Comparison of ENCODE assay signal across 11 cellular contexts in the genomic region with DNA sequence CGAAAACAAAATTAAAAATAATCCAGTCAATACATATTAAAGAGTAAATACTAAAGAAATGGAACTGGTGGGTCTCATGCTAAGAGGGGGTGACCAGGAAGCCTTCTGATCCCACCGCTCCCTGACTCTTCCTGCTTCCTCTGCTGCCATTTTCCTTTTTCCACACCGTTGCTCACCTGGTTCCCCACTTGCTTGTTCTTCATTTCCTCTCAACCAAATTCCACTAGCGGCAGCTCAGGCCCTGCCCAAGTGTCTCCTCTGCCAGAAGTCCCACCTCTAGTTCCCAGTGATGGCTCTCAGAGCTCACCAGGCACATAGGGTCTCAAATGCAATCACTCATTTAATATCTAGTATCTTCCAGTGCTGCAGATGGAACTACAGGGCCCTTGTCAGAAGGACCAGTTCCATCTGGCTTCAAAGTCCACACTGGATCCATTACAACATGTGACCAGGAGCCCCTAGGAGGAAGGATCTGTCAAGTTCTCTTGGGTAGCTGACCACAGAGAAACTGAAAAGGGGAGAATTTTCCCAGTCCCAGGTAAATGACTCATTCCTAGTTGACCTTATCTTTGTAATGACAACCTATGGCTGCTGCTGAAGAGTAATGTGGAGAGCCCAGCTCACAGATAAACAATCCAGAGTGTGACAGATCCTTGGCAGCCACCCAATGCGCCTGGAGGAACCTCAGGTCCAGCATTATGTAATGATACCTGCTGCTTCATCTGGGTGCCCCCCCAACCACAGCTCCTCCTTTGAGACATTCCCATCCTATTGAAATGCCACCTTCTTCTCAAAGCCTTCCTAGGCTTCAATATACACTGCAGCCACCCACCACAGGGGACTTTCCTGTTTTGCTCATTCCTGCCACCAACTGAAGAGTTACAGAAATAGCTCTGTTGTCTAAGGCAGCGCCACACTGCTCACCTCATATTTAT. TPM values are rescaled to one million over a fixed set of nuclear protein-coding genes. Genes with fewer than 3 reads are reported as not detected.
DNase-seq lines count a peak whose midpoint lies in the region; ATAC-seq and TF ChIP-seq lines count a peak whose summit lies in the region.
"Had no signal": no experiment of that assay in that cellular context is flagged by ENCODE, and none has a peak within 500 bp of the region (broad histone marks: within the 10 kb centered on the region; RNA-seq: fewer than 3 reads in every experiment).

No MANE protein-coding gene starts in this region.

- POLR2A ChIA-PET in PC-9 (lab: Charles Lee; ENCODE audit: unreplicated experiment) = interaction anchor here (0.6 kb wide), 5 partner anchors 33 to 1250 kb away, joined by 4 to 16 read pairs (median 7); no protein-coding TSS in a partner anchor

- no peaks in the 10 kb centered on the region for H3K27me3 Mint-ChIP-seq in effector memory CD8-positive, alpha-beta T cell

- no peak overlapping the region for H2AFZ ChIP-seq in PC-9

- H3K4me1 ChIP-seq in right cardiac atrium (ENCODE audit: control insufficient read depth, insufficient read depth, low read length) (peaks cover 2% of the 10 kb centered on the region), right atrium auricular region (peaks cover 0 to 30% of the 10 kb centered on the region in 2 donors), PC-9 (replicated peaks; ENCODE audit: insufficient read depth) (peaks cover 24% of the 10 kb centered on the region), stomach (peaks cover 10 to 22% (median 19%) of the 10 kb centered on the region in 4 donors)

- peaks cover 26% of the 10 kb centered on the region for H3F3A ChIP-seq in PC-9 (ENCODE audit: insufficient read depth, low read depth)

- H3K9me3 ChIP-seq in right cardiac atrium (ENCODE audit: control insufficient read depth, low read length) (no peaks in the 10 kb centered on the region), right atrium auricular region (no peaks in the 10 kb centered on the region), PC-9 (ENCODE audit: insufficient read depth, low read depth) (no peaks in the 10 kb centered on the region), stomach (no peaks in the 10 kb centered on the region)
- H3K9me3 ChIP-seq: ovary, thyroid gland had no signal

- H3K9me3 Mint-ChIP-seq in effector memory CD8-positive, alpha-beta T cell = no peaks in the 10 kb centered on the region

- peaks cover 69% of the 10 kb centered on the region for H3K36me3 Mint-ChIP-seq in effector memory CD8-positive, alpha-beta T cell (ENCODE audit: insufficient read depth)

- peaks cover 16% of the 10 kb centered on the region for H4K20me1 ChIP-seq in PC-9 (ENCODE audit: insufficient read depth)

- H3K36me3 ChIP-seq in right atrium auricular region (peaks cover 54% of the 10 kb centered on the region), PC-9 (ENCODE audit: low read depth) (peaks cover 12% of the 10 kb centered on the region; the same call in 1 of the 2 replicates), stomach (peaks cover 66 to 82% (median 80%) of the 10 kb centered on the region in 4 donors)
- H3K36me3 ChIP-seq: ovary had no signal

- DNase-seq in right cardiac atrium (no peak), right atrium auricular region (ENCODE audit: low spot score) (no peak), PC-9 (peak; percentile 84 to 90), stomach (no peak)
- no peak for DNase-seq in effector memory CD8-positive, alpha-beta T cell
- DNase-seq: NK-92 treated with Interleukin-12 subunit alpha and Interleukin-12 subunit beta, amount 100 ng/mL, for 24 hours; ovary; thyroid gland had no signal

- peak overlapping the region; percentile 65 for H3K27ac ChIP-seq in right cardiac atrium (ENCODE audit: low read length)
- peak overlapping the region in 1 of 2 donors; percentile 47 for H3K27ac ChIP-seq in right atrium auricular region
- peak overlapping the region; percentile 65 for H3K27ac ChIP-seq in PC-9
- no peak overlapping the region for H3K27ac ChIP-seq in stomach
- H3K27ac ChIP-seq: ovary, thyroid gland had no signal

- BruUV-seq in PC-9 (replicated peaks; lab: Mats Ljungman, UMichigan) = no TSS peak

- peaks cover 23 to 24% of the 10 kb centered on the region in 2 donors for H3K4me1 Mint-ChIP-seq in effector memory CD8-positive, alpha-beta T cell (ENCODE audit: low read depth in 2 of 2)

- TF ChIP-seq EP300 in stomach (IDR thresholded peaks at IDR 0.05) = no peak

- no peak overlapping the region for H3K4me3 ChIP-seq in right cardiac atrium (ENCODE audit: low read length)
- no peak overlapping the region for H3K4me3 ChIP-seq in right atrium auricular region
- H3K4me3 ChIP-seq in PC-9 = no peak overlapping the region
- H3K4me3 ChIP-seq in stomach = no peak overlapping the region
- H3K4me3 ChIP-seq: ovary, thyroid gland had no signal

- TF ChIP-seq CTCF in right atrium auricular region (IDR thresholded peaks at IDR 0.05) = no peak
- no peak for TF ChIP-seq CTCF in PC-9 (conservative IDR thresholded peaks at IDR 0.05)
- no peak for TF ChIP-seq CTCF in stomach (IDR thresholded peaks at IDR 0.05)

- H3K27ac Mint-ChIP-seq in effector memory CD8-positive, alpha-beta T cell = peak overlapping the region; percentile 1 to 22

- ATAC-seq in right cardiac atrium (no peak), GM18520 (IDR thresholded peaks at IDR 0.05; ENCODE audit: unreplicated experiment) (no peak), GM18502 (IDR thresholded peaks at IDR 0.05; ENCODE audit: poor library complexity, unreplicated experiment) (no peak), HG03175 (IDR thresholded peaks at IDR 0.05; ENCODE audit: unreplicated experiment) (no peak)
- no peak for ATAC-seq in effector memory CD8-positive, alpha-beta T cell (replicated peaks)

- H3K79me2 ChIP-seq in PC-9 (ENCODE audit: low read depth) = peaks cover 9% of the 10 kb centered on the region

- no peak overlapping the region for H3K4me3 Mint-ChIP-seq in effector memory CD8-positive, alpha-beta T cell

- peak overlapping the region; percentile 45 for H3K4me2 ChIP-seq in PC-9

- no peaks in the 10 kb centered on the region for H3K9me2 ChIP-seq in PC-9 (ENCODE audit: insufficient read depth)

- intact Hi-C loops in right cardiac atrium (cut with DNase I) = no loop called here
- intact Hi-C loops in PC-9 (cut with micrococcal nuclease; ENCODE audit: unreplicated experiment) = loop anchor here (2.0 kb wide), 1 partner anchor 39 kb away; a partner anchor contains a TSS
- intact Hi-C loops in stomach (cut with DNase I; ENCODE audit: low total_unique reads) = no loop called here

- H3K27me3 ChIP-seq in right cardiac atrium (ENCODE audit: control insufficient read depth, insufficient read depth) = no peaks in the 10 kb centered on the region
- H3K27me3 ChIP-seq in right atrium auricular region = no peaks in the 10 kb centered on the region
- H3K27me3 ChIP-seq in PC-9 (ENCODE audit: insufficient read depth, low read depth) = no peaks in the 10 kb centered on the region
- no peaks in the 10 kb centered on the region for H3K27me3 ChIP-seq in stomach
- H3K27me3 ChIP-seq: ovary, thyroid gland had no signal

- TF ChIP-seq POLR2A in stomach (IDR thresholded peaks at IDR 0.05) = no peak

- CTCF ChIA-PET in PC-9 (lab: Charles Lee) = no interaction called here

- 79% methylated on average over 6 of the region's 6 CpGs for WGBS in right cardiac atrium
- 89 to 94% (median 91%) methylated on average over 6 of the region's 6 CpGs for WGBS in stomach, 5 donors

RNA-seq across cellular contexts. Expression of a gene that starts 38.2 kb away (rescaled TPM):
- total RNA-seq in right cardiac atrium (10 to 100 TPM; 29.0 to 40.2 (median 35.0) TPM), right atrium auricular region (10 to 100 TPM; 29.4 to 32.7 TPM), PC-9 (2021) (29.4 and 32.1 TPM in 2 replicates), stomach (10 to 100 TPM in 4 of 5 donors, 1 to 10 TPM in 1; 9.9 to 37.7 (median 25.0) TPM)
- polyA plus RNA-seq in right cardiac atrium (20.7 TPM), stomach (10 to 100 TPM; 12.9 to 22.6 (median 18.0) TPM)

RNA-seq across cellular contexts. Expression of a gene that starts 59.9 kb away (rescaled TPM):
- total RNA-seq in right cardiac atrium (1 to 10 TPM; 1.6 to 7.0 (median 4.1) TPM), right atrium auricular region (1 to 10 TPM in 1 of 2 donors, under 1 TPM in 1; 0.67 to 4.4 TPM), PC-9 (2021) (not detected in 2 replicates), stomach (under 1 TPM in 1 of 5 donors, not detected in 4; 0.18 TPM)
- polyA plus RNA-seq in right cardiac atrium (4.0 TPM), stomach (under 1 TPM in 2 of 3 donors, not detected in 1; 0.19 to 0.60 TPM)

Comparison
In these comparisons a context has a peak if more than half of its experiments do, and no peak if none do; other contexts are left out.
1. DNase-seq: peak in PC-9 (2 of 2); none in right cardiac atrium (0 of 3), right atrium auricular region (single experiment), effector memory CD8-positive, alpha-beta T cell (0 of 3) and stomach (single experiment).
2. H3K27ac ChIP-seq: peak in right cardiac atrium (single experiment) and PC-9 (single experiment); none in stomach (0 of 5).